Comparison of ENCODE assay signal across 8 cellular contexts in genomic region chr7:3897430-3898385, GRCh38.
A peak's percentile ranks its signal among the peaks of the same experiment; 100 is the strongest.
DNase-seq lines count a peak whose midpoint lies in the region; ATAC-seq and TF ChIP-seq lines count a peak whose summit lies in the region.

No MANE protein-coding gene starts in this region.

- no peak for ATAC-seq in GM18505 (IDR thresholded peaks at IDR 0.05; ENCODE audit: unreplicated experiment)

- no peak overlapping the region for H4K91ac ChIP-seq in neuronal stem cell (ENCODE audit: low read depth, low read length, poor library complexity)

- H3K9ac ChIP-seq in neuronal stem cell (ENCODE audit: low read depth, low read length, poor library complexity), result no peak overlapping the region

- no peak overlapping the region for H2AFZ ChIP-seq in neuronal stem cell (ENCODE audit: low read length)

- no peak overlapping the region for H2BK15ac ChIP-seq in neuronal stem cell (ENCODE audit: low read length)

- no peak overlapping the region for H2BK12ac ChIP-seq in neuronal stem cell (ENCODE audit: low read length)

- H4K8ac ChIP-seq in neuronal stem cell (ENCODE audit: low read depth, low read length), result no peak overlapping the region

- no peak overlapping the region for H3K4ac ChIP-seq in neuronal stem cell (ENCODE audit: low read length)

- H3K27me3 ChIP-seq in A673 (replicated peaks; ENCODE audit: insufficient read depth, low read depth, low read length, poor library complexity) (no peaks in the 10 kb centered on the region), esophagus squamous epithelium (no peaks in the 10 kb centered on the region), neuronal stem cell (ENCODE audit: control insufficient read depth in 3 of 3, insufficient read depth in 3 of 3, low read depth in 1 of 3, low read length in 3 of 3) (no peaks in the 10 kb centered on the region)

- no peak overlapping the region for H3K18ac ChIP-seq in neuronal stem cell (ENCODE audit: low read length)

- no peaks in the 10 kb centered on the region for H3K79me1 ChIP-seq in neuronal stem cell (ENCODE audit: low read depth, low read length)

- H3K4me1 ChIP-seq in A673 (ENCODE audit: insufficient read depth, low read length, poor library complexity, severe bottlenecking) (no peaks in the 10 kb centered on the region), esophagus squamous epithelium (no peaks in the 10 kb centered on the region), neuronal stem cell (ENCODE audit: control insufficient read depth in 2 of 2, insufficient read depth in 1 of 2, low read depth in 1 of 2, low read length in 2 of 2) (peaks cover 0 to 3% of the 10 kb centered on the region in 2 donors)

- CTCF ChIA-PET in A673 (lab: Charles Lee), result no interaction called here

- no peaks in the 10 kb centered on the region for H3K4me1 Mint-ChIP-seq in osteocyte (ENCODE audit: unreplicated experiment)

- H3K14ac ChIP-seq in neuronal stem cell (ENCODE audit: low read length), result no peak overlapping the region

- TF ChIP-seq CTCF in A673 (conservative IDR thresholded peaks at IDR 0.05; ENCODE audit: low read depth, low read length), result peak; percentile 93
- peak; percentile 52 for TF ChIP-seq CTCF in GM12865 (IDR thresholded peaks at IDR 0.05; ENCODE audit: insufficient read depth, low read depth, low read length, missing control alignments)
- TF ChIP-seq CTCF in esophagus squamous epithelium (IDR thresholded peaks at IDR 0.05), result peak; percentile 41 to 82 (median 72)
- TF ChIP-seq CTCF in osteocyte (IDR thresholded peaks at IDR 0.05), result peak; percentile 87

- no peaks in the 10 kb centered on the region for H3K9me3 ChIP-seq in A673 (ENCODE audit: low read depth, low read length, poor library complexity, severe bottlenecking)
- no peaks in the 10 kb centered on the region for H3K9me3 ChIP-seq in esophagus squamous epithelium
- no peaks in the 10 kb centered on the region for H3K9me3 ChIP-seq in neuronal stem cell (replicated peaks in 1 of 2; ENCODE audit: control insufficient read depth in 2 of 2, insufficient read depth in 1 of 2, low read depth in 1 of 2, low read length in 2 of 2)

- H3K27me3 Mint-ChIP-seq in osteocyte (ENCODE audit: unreplicated experiment), result no peaks in the 10 kb centered on the region

- no peak overlapping the region for H3K4me3 Mint-ChIP-seq in osteocyte (ENCODE audit: unreplicated experiment)

- H3K9me3 Mint-ChIP-seq in osteocyte (ENCODE audit: unreplicated experiment), result no peaks in the 10 kb centered on the region

- no peak overlapping the region for H3K27ac Mint-ChIP-seq in osteocyte (ENCODE audit: unreplicated experiment)

- BruUV-seq in A673 (replicated peaks; lab: Mats Ljungman, UMichigan), result no TSS peak

- H3K36me3 ChIP-seq in A673 (ENCODE audit: insufficient read depth, low read length, poor library complexity, severe bottlenecking) (no peaks in the 10 kb centered on the region), esophagus squamous epithelium (no peaks in the 10 kb centered on the region), neuronal stem cell (replicated peaks in 1 of 2; ENCODE audit: control insufficient read depth in 2 of 2, insufficient read depth in 2 of 2, low read length in 2 of 2) (no peaks in the 10 kb centered on the region)

- TF ChIP-seq POLR2A in esophagus squamous epithelium (IDR thresholded peaks at IDR 0.05), result no peak
- TF ChIP-seq POLR2A in GM18505 (IDR thresholded peaks at IDR 0.05; ENCODE audit: borderline replicate concordance, extremely low read depth, insufficient read depth, insufficient read length), result no peak

- POLR2A ChIA-PET in A673 (lab: Charles Lee; ENCODE audit: low non-redundant PET), result no interaction called here

- H3K36me3 Mint-ChIP-seq in osteocyte (ENCODE audit: unreplicated experiment), result no peaks in the 10 kb centered on the region

- H3K23ac ChIP-seq in neuronal stem cell (ENCODE audit: low read depth, low read length, poor library complexity), result no peak overlapping the region

- no peak overlapping the region for H3K4me3 ChIP-seq in A673 (ENCODE audit: low read depth, low read length, poor library complexity, severe bottlenecking)
- no peak overlapping the region for H3K4me3 ChIP-seq in GM12865 (ENCODE audit: low read depth, low read length)
- H3K4me3 ChIP-seq in esophagus squamous epithelium, result no peak overlapping the region
- no peak overlapping the region for H3K4me3 ChIP-seq in neuronal stem cell (ENCODE audit: low read length in 2 of 2)

- DNase-seq in A673 (ENCODE audit: low spot score) (peak; percentile 58), GM12865 (ENCODE audit: low read depth) (peak; percentile 37), NCI-H146 (lab: John Stamatoyannopoulos, UW) (peak; percentile 55), esophagus squamous epithelium (lab: John Stamatoyannopoulos, UW) (no peak), osteocyte (ENCODE audit: extremely low spot score, unreplicated experiment) (no peak), neuronal stem cell (ENCODE audit: low spot score) (no peak)
- peak; percentile 29 to 34 for DNase-seq in activated CD4-positive, alpha-beta T cell treated with anti-CD3 and anti-CD28 coated beads, Interleukin-2, amount 50 U/mL, for 4 hours

- no peak overlapping the region for H3K4me2 ChIP-seq in neuronal stem cell (ENCODE audit: insufficient read depth, low read length, poor library complexity, severe bottlenecking)

- WGBS in esophagus squamous epithelium, 2 donors, result 71 to 74% methylated on average over 10 of the region's 10 CpGs
- WGBS in neuronal stem cell (ENCODE audit: extremely low coverage in 2 of 2, insufficient read length in 2 of 2, insufficient replicate concordance in 1 of 2), 2 donors, result no CpG with 5 or more reads among the region's 10 CpGs

- H2BK120ac ChIP-seq in neuronal stem cell (ENCODE audit: low read depth, low read length), result no peak overlapping the region

- intact Hi-C loops in A673 (cut with micrococcal nuclease; ENCODE audit: unreplicated experiment) (loop anchor here (2.0 to 5.0 kb wide), 3 partner anchors 200 to 1035 kb away; partner anchors contain the start of gene SDK1), esophagus squamous epithelium (cut with DNase I) (loop anchor here (10.0 kb wide), 1 partner anchor 593 kb away; the partner anchor contains the start of gene SDK1)

- H2AK5ac ChIP-seq in neuronal stem cell (ENCODE audit: low read depth, low read length), result no peak overlapping the region

- H3K27ac ChIP-seq in A673 (ENCODE audit: low read depth, low read length, poor library complexity, severe bottlenecking) (no peak overlapping the region), esophagus squamous epithelium (no peak overlapping the region), neuronal stem cell (replicated peaks; ENCODE audit: low read length) (no peak overlapping the region)

- no peak overlapping the region for H2BK5ac ChIP-seq in neuronal stem cell (ENCODE audit: low read length)

Comparison
In these comparisons a context has a peak if more than half of its experiments do, and no peak if none do; other contexts are left out.
1. DNase-seq: peak in A673 (single experiment), GM12865 (single experiment), NCI-H146 (single experiment) and activated CD4-positive, alpha-beta T cell treated with anti-CD3 and anti-CD28 coated beads, Interleukin-2, amount 50 U/mL, for 4 hours (2 of 2); none in esophagus squamous epithelium (single experiment), osteocyte (single experiment) and neuronal stem cell (single experiment).
2. Peak in every context shown above with its lines, with median percentiles within 50 percentile points of each other: CTCF ChIP-seq.